1 cellular context compared by ENCODE assay signal in the genomic region with DNA sequence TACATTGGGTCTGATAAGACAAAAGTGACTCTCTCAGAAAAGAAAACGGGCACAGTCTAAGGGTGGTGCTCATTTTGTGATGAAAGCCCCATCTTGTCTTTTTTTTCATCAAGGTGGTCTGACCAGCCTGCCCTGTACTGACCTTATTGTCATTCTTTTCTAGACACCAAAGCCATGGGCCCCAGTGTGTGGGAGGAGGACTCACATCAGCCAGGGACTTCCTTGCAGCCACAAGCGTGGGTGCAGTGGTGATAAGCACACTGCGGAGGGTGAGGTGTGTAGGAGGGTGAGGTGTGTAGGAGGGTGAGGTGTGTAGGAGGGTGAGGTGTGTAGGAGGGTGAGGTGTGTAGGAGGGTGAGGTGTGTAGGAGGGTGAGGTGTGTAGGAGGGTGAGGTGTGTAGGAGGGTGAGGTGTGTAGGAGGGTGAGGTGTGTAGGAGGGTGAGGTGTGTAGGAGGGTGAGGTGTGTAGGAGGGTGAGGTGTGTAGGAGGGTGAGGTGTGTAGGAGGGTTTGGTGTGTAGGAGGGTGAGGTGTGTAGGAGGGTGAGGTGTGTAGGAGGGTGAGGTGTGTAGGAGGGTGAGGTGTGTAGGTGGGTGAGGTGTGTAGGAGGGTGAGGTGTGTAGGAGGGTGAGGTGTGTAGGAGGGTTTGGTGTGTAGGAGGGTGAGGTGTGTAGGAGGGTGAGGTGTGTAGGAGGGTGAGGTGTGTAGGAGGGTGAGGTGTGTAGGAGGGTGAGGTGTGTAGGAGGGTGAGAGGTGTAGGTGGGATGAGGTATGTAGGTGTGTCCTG.
TF ChIP-seq lines count a peak whose summit lies in the region.

No MANE protein-coding gene starts in this region.

TF ChIP-seq in HepG2, 621 proteins besides CTCF, POLR2A, EP300 and RAD21:
- peak; percentile 18 for TF ChIP-seq HNRNPK (IDR thresholded peaks at IDR 0.05; ENCODE audit: low read depth, low read length, poor library complexity, severe bottlenecking)
